Comparison of ENCODE assay signal across 14 cellular contexts in the genomic region with DNA sequence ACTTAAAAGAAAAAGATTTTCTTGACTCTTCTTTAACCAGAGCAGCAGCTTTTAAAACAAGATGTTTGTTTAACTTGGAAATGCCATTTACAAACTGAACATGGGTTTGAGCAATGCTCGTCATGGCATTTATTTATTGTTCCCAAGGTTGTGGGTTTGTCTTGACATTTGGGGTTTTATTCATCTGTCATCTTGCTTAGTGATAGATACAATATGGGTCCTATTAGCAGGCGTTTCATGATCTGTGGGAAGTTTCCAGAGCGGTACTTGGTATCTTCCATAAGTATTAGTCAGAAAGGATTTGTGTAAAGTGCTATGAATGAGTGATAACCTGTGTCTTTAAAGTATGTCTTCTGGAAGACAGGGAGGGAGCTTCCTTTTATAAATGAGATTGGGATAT.
"Had no signal": no experiment of that assay in that cellular context is flagged by ENCODE, and none has a peak within 500 bp of the region (broad histone marks: within the 10 kb centered on the region; RNA-seq: fewer than 3 reads in every experiment).

No MANE protein-coding gene starts in this region.

- H3K4me3 ChIP-seq: dorsolateral prefrontal cortex, suprapubic skin had no signal

- H3K27me3 Mint-ChIP-seq: activated CD8-positive, alpha-beta memory T cell treated with anti-CD3 and anti-CD28 coated beads, Interleukin-2, amount 10 ng/mL, durations not matched to agents 7 days and 5 days; activated T-cell treated with anti-CD3 and anti-CD28 coated beads, Interleukin-2, amount 50 U/mL, for 24 hours; stimulated activated naive B cell treated with anti-CD40 and anti-IgM and Interleukin-4, amounts not matched to agents 10 μg/mL and 1 μg/mL and 100 μg/mL, for 72 hours had no signal

- H3K27ac Mint-ChIP-seq: activated CD8-positive, alpha-beta memory T cell treated with anti-CD3 and anti-CD28 coated beads, Interleukin-2, amount 10 ng/mL, durations not matched to agents 7 days and 5 days; activated T-cell treated with anti-CD3 and anti-CD28 coated beads, Interleukin-2, amount 50 U/mL, for 24 hours; natural killer cell; stimulated activated naive B cell treated with anti-CD40 and anti-IgM and Interleukin-4, amounts not matched to agents 10 μg/mL and 1 μg/mL and 100 μg/mL, for 72 hours; T-helper 2 cell treated with Interferon-gamma antibody and Interleukin-4, amounts not matched to agents 5 μg/mL and 100 μg/mL, for 36 hours had no signal

- H3K27ac ChIP-seq: dorsolateral prefrontal cortex, neutrophil, suprapubic skin had no signal

- H3K27me3 ChIP-seq: dorsolateral prefrontal cortex, neutrophil, suprapubic skin had no signal

- H3K9me3 Mint-ChIP-seq: natural killer cell had no signal

- H3K9me3 ChIP-seq: neutrophil had no signal

- DNase-seq: activated CD8-positive, alpha-beta memory T cell treated with anti-CD3 and anti-CD28 coated beads, Interleukin-2, amount 10 ng/mL, durations not matched to agents 7 days and 5 days; activated gamma-delta T cell; activated T-cell treated with anti-CD3 and anti-CD28 coated beads, Interleukin-2, amount 50 U/mL, for 24 hours; dorsolateral prefrontal cortex; head of caudate nucleus; mesendoderm; natural killer cell; retina; stimulated activated CD4-positive, alpha-beta T cell treated with anti-CD3 and anti-CD28 coated beads, Interleukin-4, amount 100 ng/mL, for 1 hour; stimulated activated naive B cell treated with anti-CD40 and anti-IgM and Interleukin-4, amounts not matched to agents 10 μg/mL and 1 μg/mL and 100 μg/mL, for 72 hours; trophoblast cell had no signal

- H3K36me3 Mint-ChIP-seq: natural killer cell had no signal

- H3K4me3 Mint-ChIP-seq: activated CD8-positive, alpha-beta memory T cell treated with anti-CD3 and anti-CD28 coated beads, Interleukin-2, amount 10 ng/mL, durations not matched to agents 7 days and 5 days; activated T-cell treated with anti-CD3 and anti-CD28 coated beads, Interleukin-2, amount 50 U/mL, for 24 hours; natural killer cell; stimulated activated naive B cell treated with anti-CD40 and anti-IgM and Interleukin-4, amounts not matched to agents 10 μg/mL and 1 μg/mL and 100 μg/mL, for 72 hours; T-helper 2 cell treated with Interferon-gamma antibody and Interleukin-4, amounts not matched to agents 5 μg/mL and 100 μg/mL, for 36 hours had no signal

- H3K36me3 ChIP-seq: neutrophil, suprapubic skin had no signal

- ATAC-seq: activated CD8-positive, alpha-beta memory T cell treated with anti-CD3 and anti-CD28 coated beads, Interleukin-2, amount 10 ng/mL, durations not matched to agents 7 days and 5 days; natural killer cell; stimulated activated naive B cell treated with anti-CD40 and anti-IgM and Interleukin-4, amounts not matched to agents 10 μg/mL and 1 μg/mL and 100 μg/mL, for 72 hours had no signal
